In the genomic region with DNA sequence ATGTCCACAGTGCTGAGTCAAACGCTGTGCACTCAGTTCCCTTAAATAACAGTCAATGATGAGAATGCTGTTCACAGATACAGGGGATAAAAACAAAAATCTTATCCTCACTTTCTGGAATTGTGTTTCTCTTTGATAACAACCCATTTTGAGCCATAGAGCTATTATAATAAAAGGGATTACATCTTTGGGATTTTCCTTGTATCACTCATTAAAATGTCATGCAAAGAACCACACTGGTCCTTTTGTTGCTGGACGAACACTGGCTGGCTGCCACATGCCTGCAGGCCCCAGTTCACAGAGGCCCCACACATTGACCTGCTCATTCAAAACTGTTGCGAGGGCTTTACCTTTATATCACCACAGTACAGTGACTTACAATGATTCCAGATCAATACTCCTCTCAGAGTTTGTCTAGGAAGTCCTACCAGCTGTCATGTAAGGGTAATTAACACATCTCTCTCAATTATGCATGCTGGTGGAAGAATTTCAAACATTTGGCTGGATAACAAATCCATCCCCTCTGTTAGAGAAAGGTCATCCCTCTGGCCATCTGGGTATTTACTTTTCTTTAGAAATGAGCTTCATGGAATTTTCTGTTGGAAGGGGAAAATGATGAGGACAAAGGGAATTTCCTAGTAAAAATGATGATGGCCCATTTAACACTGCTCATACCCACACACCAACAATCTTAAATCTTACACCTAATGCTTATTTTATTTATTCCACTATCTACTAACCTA, we compare ENCODE assay signal across 10 cellular contexts.
DNase-seq lines count a peak whose midpoint lies in the region; ATAC-seq, FAIRE-seq and TF ChIP-seq lines count a peak whose summit lies in the region.
"Had no signal": no experiment of that assay in that cellular context is flagged by ENCODE, and none has a peak within 500 bp of the region (broad histone marks: within the 10 kb centered on the region; RNA-seq: fewer than 3 reads in every experiment).

No MANE protein-coding gene starts in this region.

- peak; percentile 85 for DNase-seq in ELR (ENCODE audit: low read depth)
- peak; percentile 58 for DNase-seq in T1000 (lab: John Stamatoyannopoulos, UW)
- peak; percentile 38 to 78 for DNase-seq in foreskin fibroblast
- peak in 3 of 6 donors; percentile 32 to 43 (median 34) for DNase-seq in pancreas
- DNase-seq in SW480 (ENCODE audit: low spot score), result no peak
- no peak for DNase-seq in activated naive CD4-positive, alpha-beta T cell treated with Interleukin-2 at 50 U/mL for 16 hours
- no peak for DNase-seq in GDM1 (lab: John Stamatoyannopoulos, UW)
- DNase-seq: activated effector memory CD4-positive, alpha-beta T cell treated with anti-CD3 and anti-CD28 coated beads, Interleukin-2, amount 50 U/mL, for 16 hours had no signal

- H3K4me3 ChIP-seq in foreskin fibroblast (ENCODE audit: low read depth in 1 of 2, low read length in 2 of 2) (peak overlapping the region in 1 of 2 donors; percentile 1), pancreas (no peak overlapping the region)
- H3K4me3 ChIP-seq: skin epidermis had no signal

- intact Hi-C loops in pancreas (cut with DNase I), result no loop called here

- peak; percentile 51 to 79 (median 63) for ATAC-seq in pancreas
- no peak for ATAC-seq in HG02642 (IDR thresholded peaks at IDR 0.05; ENCODE audit: poor library complexity, unreplicated experiment)

- H3K36me3 ChIP-seq in pancreas, result no peaks in the 10 kb centered on the region

- no peak for FAIRE-seq in pancreas (lab: Jason Lieb, UNC)

- H3K27me3 ChIP-seq in pancreas, result no peaks in the 10 kb centered on the region

- TF ChIP-seq CTCF in foreskin fibroblast (IDR thresholded peaks at IDR 0.05; ENCODE audit: low read depth, low read length), result no peak
- no peak for TF ChIP-seq CTCF in pancreas (IDR thresholded peaks at IDR 0.05)

- peak overlapping the region in 2 of 4 donors; percentile 32 to 48 for H3K27ac ChIP-seq in pancreas

- H3K4me1 ChIP-seq in pancreas, result peaks cover 4 to 16% (median 15%) of the 10 kb centered on the region in 3 donors

- 58 to 59% methylated on average over 3 of the region's 3 CpGs for WGBS in pancreas, 2 donors

- H3K9me3 ChIP-seq in pancreas, result no peaks in the 10 kb centered on the region

Comparison
In these comparisons a context has a peak if more than half of its experiments do, and no peak if none do; other contexts are left out.
1. DNase-seq: peak in ELR (single experiment), T1000 (single experiment) and foreskin fibroblast (2 of 2); none in SW480 (single experiment), activated naive CD4-positive, alpha-beta T cell treated with Interleukin-2 at 50 U/mL for 16 hours (single experiment) and GDM1 (single experiment).